14 cellular contexts compared by ENCODE assay signal in genomic region chr17:41012326-41012725, GRCh38. TPM values are rescaled to one million over a fixed set of nuclear protein-coding genes. Genes with fewer than 3 reads are reported as not detected.
"Had no signal": no experiment of that assay in that cellular context is flagged by ENCODE, and none has a peak within 500 bp of the region (broad histone marks: within the 10 kb centered on the region; RNA-seq: fewer than 3 reads in every experiment).

No MANE protein-coding gene starts in this region.

RNA-seq across cellular contexts. Expression of gene KRTAP3-1, which starts 3.4 kb away (rescaled TPM):
- total RNA-seq: activated CD4-positive, alpha-beta T cell treated with anti-CD3 and anti-CD28 coated beads, Interleukin-2, amount 10 ng/mL, durations not matched to agents 24 days and 14 days; activated CD8-positive, alpha-beta memory T cell treated with anti-CD3 and anti-CD28 coated beads for 36 hours; activated CD8-positive, alpha-beta T cell treated with anti-CD3 and anti-CD28 coated beads for 36 hours; activated naive CD8-positive, alpha-beta T cell treated with anti-CD3 and anti-CD28 coated beads, Interleukin-2, amount 10 ng/mL, durations not matched to agents 7 days and 5 days; activated T-cell treated with anti-CD3 and anti-CD28 coated beads, Interleukin-2, amount 50 U/mL, for 72 hours; activated T-helper 17 cell treated with anti-CD3 and anti-CD28 coated beads, Interleukin-2, amount 50 U/mL, for 72 hours; ascending aorta; cardiac muscle cell; K562; NCI-H460; Right ventricle myocardium inferior; T-helper 1 cell treated with Interleukin-12 subunit alpha and Interleukin-12 subunit beta and Interleukin-4 antibody, amounts not matched to agents 30 ng/mL and 1 ng/mL, for 36 hours; T-helper 2 cell treated with Interferon-gamma antibody and Interleukin-4, amounts not matched to agents 100 ng/mL and 5 ng/mL, for 36 hours had no signal

RNA-seq across cellular contexts. Expression of gene KRTAP3-2, which starts 12.6 kb away (rescaled TPM):
- total RNA-seq: activated CD4-positive, alpha-beta T cell treated with anti-CD3 and anti-CD28 coated beads, Interleukin-2, amount 10 ng/mL, durations not matched to agents 24 days and 14 days; activated CD8-positive, alpha-beta memory T cell treated with anti-CD3 and anti-CD28 coated beads for 36 hours; activated CD8-positive, alpha-beta T cell treated with anti-CD3 and anti-CD28 coated beads for 36 hours; activated naive CD8-positive, alpha-beta T cell treated with anti-CD3 and anti-CD28 coated beads, Interleukin-2, amount 10 ng/mL, durations not matched to agents 7 days and 5 days; activated T-cell treated with anti-CD3 and anti-CD28 coated beads, Interleukin-2, amount 50 U/mL, for 72 hours; activated T-helper 17 cell treated with anti-CD3 and anti-CD28 coated beads, Interleukin-2, amount 50 U/mL, for 72 hours; ascending aorta; cardiac muscle cell; K562; M059J; NCI-H460; Right ventricle myocardium inferior; T-helper 1 cell treated with Interleukin-12 subunit alpha and Interleukin-12 subunit beta and Interleukin-4 antibody, amounts not matched to agents 30 ng/mL and 1 ng/mL, for 36 hours; T-helper 2 cell treated with Interferon-gamma antibody and Interleukin-4, amounts not matched to agents 100 ng/mL and 5 ng/mL, for 36 hours had no signal

RNA-seq across cellular contexts. Expression of gene KRTAP1-5, which starts 14.7 kb away (rescaled TPM):
- total RNA-seq: activated CD4-positive, alpha-beta T cell treated with anti-CD3 and anti-CD28 coated beads, Interleukin-2, amount 10 ng/mL, durations not matched to agents 24 days and 14 days; activated CD8-positive, alpha-beta memory T cell treated with anti-CD3 and anti-CD28 coated beads for 36 hours; activated CD8-positive, alpha-beta T cell treated with anti-CD3 and anti-CD28 coated beads for 36 hours; activated naive CD8-positive, alpha-beta T cell treated with anti-CD3 and anti-CD28 coated beads, Interleukin-2, amount 10 ng/mL, durations not matched to agents 7 days and 5 days; activated T-cell treated with anti-CD3 and anti-CD28 coated beads, Interleukin-2, amount 50 U/mL, for 72 hours; activated T-helper 17 cell treated with anti-CD3 and anti-CD28 coated beads, Interleukin-2, amount 50 U/mL, for 72 hours; ascending aorta; cardiac muscle cell; K562; NCI-H460; Right ventricle myocardium inferior; T-helper 1 cell treated with Interleukin-12 subunit alpha and Interleukin-12 subunit beta and Interleukin-4 antibody, amounts not matched to agents 30 ng/mL and 1 ng/mL, for 36 hours; T-helper 2 cell treated with Interferon-gamma antibody and Interleukin-4, amounts not matched to agents 100 ng/mL and 5 ng/mL, for 36 hours had no signal

RNA-seq across cellular contexts. Expression of gene KRTAP1-4, which starts 17.7 kb away (rescaled TPM):
- total RNA-seq: activated CD4-positive, alpha-beta T cell treated with anti-CD3 and anti-CD28 coated beads, Interleukin-2, amount 10 ng/mL, durations not matched to agents 24 days and 14 days; activated CD8-positive, alpha-beta memory T cell treated with anti-CD3 and anti-CD28 coated beads for 36 hours; activated CD8-positive, alpha-beta T cell treated with anti-CD3 and anti-CD28 coated beads for 36 hours; activated naive CD8-positive, alpha-beta T cell treated with anti-CD3 and anti-CD28 coated beads, Interleukin-2, amount 10 ng/mL, durations not matched to agents 7 days and 5 days; activated T-cell treated with anti-CD3 and anti-CD28 coated beads, Interleukin-2, amount 50 U/mL, for 72 hours; activated T-helper 17 cell treated with anti-CD3 and anti-CD28 coated beads, Interleukin-2, amount 50 U/mL, for 72 hours; ascending aorta; cardiac muscle cell; K562; M059J; NCI-H460; Right ventricle myocardium inferior; T-helper 1 cell treated with Interleukin-12 subunit alpha and Interleukin-12 subunit beta and Interleukin-4 antibody, amounts not matched to agents 30 ng/mL and 1 ng/mL, for 36 hours; T-helper 2 cell treated with Interferon-gamma antibody and Interleukin-4, amounts not matched to agents 100 ng/mL and 5 ng/mL, for 36 hours had no signal

RNA-seq across cellular contexts. Expression of gene KRTAP3-3, which starts 18.4 kb away (rescaled TPM):
- total RNA-seq: activated CD4-positive, alpha-beta T cell treated with anti-CD3 and anti-CD28 coated beads, Interleukin-2, amount 10 ng/mL, durations not matched to agents 24 days and 14 days; activated CD8-positive, alpha-beta memory T cell treated with anti-CD3 and anti-CD28 coated beads for 36 hours; activated CD8-positive, alpha-beta T cell treated with anti-CD3 and anti-CD28 coated beads for 36 hours; activated naive CD8-positive, alpha-beta T cell treated with anti-CD3 and anti-CD28 coated beads, Interleukin-2, amount 10 ng/mL, durations not matched to agents 7 days and 5 days; activated T-cell treated with anti-CD3 and anti-CD28 coated beads, Interleukin-2, amount 50 U/mL, for 72 hours; activated T-helper 17 cell treated with anti-CD3 and anti-CD28 coated beads, Interleukin-2, amount 50 U/mL, for 72 hours; ascending aorta; cardiac muscle cell; K562; NCI-H460; Right ventricle myocardium inferior; T-helper 1 cell treated with Interleukin-12 subunit alpha and Interleukin-12 subunit beta and Interleukin-4 antibody, amounts not matched to agents 30 ng/mL and 1 ng/mL, for 36 hours; T-helper 2 cell treated with Interferon-gamma antibody and Interleukin-4, amounts not matched to agents 100 ng/mL and 5 ng/mL, for 36 hours had no signal
